31 cellular contexts compared by ENCODE assay signal in the genomic region with DNA sequence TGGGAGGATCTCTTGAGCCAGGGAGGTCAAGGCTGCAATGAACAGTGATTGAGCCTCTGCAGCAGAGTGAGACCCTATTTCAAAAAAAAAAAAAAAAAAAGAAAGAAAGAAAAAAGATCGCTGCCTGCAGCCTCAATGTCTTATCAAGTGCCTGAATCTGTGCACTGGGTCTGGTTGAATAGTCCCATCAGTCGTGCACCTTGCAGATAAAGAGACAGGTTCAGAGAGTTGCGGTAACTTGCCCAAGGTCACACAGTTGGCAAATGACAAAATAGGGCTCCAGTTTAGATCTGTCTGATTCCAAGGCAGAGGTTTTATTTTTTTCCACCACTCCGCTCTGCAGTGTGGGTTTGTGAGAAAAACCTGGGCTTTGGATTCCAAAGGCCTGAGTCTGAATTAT. TPM values are rescaled to one million over a fixed set of nuclear protein-coding genes. Genes with fewer than 3 reads are reported as not detected.
"Had no signal": no experiment of that assay in that cellular context is flagged by ENCODE, and none has a peak within 500 bp of the region (broad histone marks: within the 10 kb centered on the region; RNA-seq: fewer than 3 reads in every experiment).

No MANE protein-coding gene starts in this region.

- H3K36me3 ChIP-seq: ascending aorta, brain microvascular endothelial cell, esophagus muscularis mucosa, gastrocnemius medialis had no signal

- H3K27me3 ChIP-seq: ascending aorta, brain microvascular endothelial cell, foreskin keratinocyte, gastrocnemius medialis had no signal

- H3K27me3 Mint-ChIP-seq: activated CD4-positive, alpha-beta T cell treated with anti-CD3 and anti-CD28 coated beads for 36 hours; activated CD4-positive, alpha-beta T cell treated with anti-CD3 and anti-CD28 coated beads, Interleukin-2, amount 10 ng/mL, durations not matched to agents 7 days and 5 days; T-helper 17 cell had no signal

- H3K36me3 Mint-ChIP-seq: activated naive CD4-positive, alpha-beta T cell treated with anti-CD3 and anti-CD28 coated beads, Interleukin-2, amount 10 ng/mL, durations not matched to agents 7 days and 5 days; activated naive CD4-positive, alpha-beta T cell treated with anti-CD3 and anti-CD28 coated beads, Interleukin-2, amount 50 U/mL, for 72 hours; activated naive CD8-positive, alpha-beta T cell treated with anti-CD3 and anti-CD28 coated beads, Interleukin-2, amount 10 ng/mL, durations not matched to agents 7 days and 5 days had no signal

- H3K4me3 Mint-ChIP-seq: activated CD4-positive, alpha-beta memory T cell treated with anti-CD3 and anti-CD28 coated beads, Interleukin-2, amount 10 ng/mL, durations not matched to agents 7 days and 5 days; activated CD4-positive, alpha-beta T cell treated with anti-CD3 and anti-CD28 coated beads for 36 hours; activated CD4-positive, alpha-beta T cell treated with anti-CD3 and anti-CD28 coated beads, Interleukin-2, amount 10 ng/mL, durations not matched to agents 7 days and 5 days; activated naive CD4-positive, alpha-beta T cell treated with anti-CD3 and anti-CD28 coated beads, Interleukin-2, amount 10 ng/mL, durations not matched to agents 7 days and 5 days; activated naive CD8-positive, alpha-beta T cell treated with anti-CD3 and anti-CD28 coated beads, Interleukin-2, amount 10 ng/mL, durations not matched to agents 7 days and 5 days; activated T-cell treated with anti-CD3 and anti-CD28 coated beads, Interleukin-2, amount 50 U/mL, for 24 hours; activated T-cell treated with anti-CD3 and anti-CD28 coated beads, Interleukin-2, amount 50 U/mL, for 72 hours; effector memory CD8-positive, alpha-beta T cell; T-helper 17 cell; T-helper 2 cell treated with Interferon-gamma antibody and Interleukin-4, amounts not matched to agents 5 μg/mL and 100 μg/mL, for 36 hours had no signal

- H3K9me3 Mint-ChIP-seq: activated CD4-positive, alpha-beta memory T cell treated with anti-CD3 and anti-CD28 coated beads, Interleukin-2, amount 10 ng/mL, durations not matched to agents 7 days and 5 days; activated CD4-positive, alpha-beta T cell treated with anti-CD3 and anti-CD28 coated beads, Interleukin-2, amount 10 ng/mL, durations not matched to agents 7 days and 5 days; activated naive CD4-positive, alpha-beta T cell treated with anti-CD3 and anti-CD28 coated beads, Interleukin-2, amount 10 ng/mL, durations not matched to agents 7 days and 5 days; activated naive CD4-positive, alpha-beta T cell treated with anti-CD3 and anti-CD28 coated beads, Interleukin-2, amount 50 U/mL, for 72 hours; activated naive CD8-positive, alpha-beta T cell treated with anti-CD3 and anti-CD28 coated beads, Interleukin-2, amount 10 ng/mL, durations not matched to agents 7 days and 5 days; activated T-cell treated with anti-CD3 and anti-CD28 coated beads, Interleukin-2, amount 50 U/mL, for 24 hours; activated T-cell treated with anti-CD3 and anti-CD28 coated beads, Interleukin-2, amount 50 U/mL, for 72 hours; effector memory CD8-positive, alpha-beta T cell; T-helper 2 cell treated with Interferon-gamma antibody and Interleukin-4, amounts not matched to agents 5 μg/mL and 100 μg/mL, for 36 hours had no signal

- H3K4me3 ChIP-seq: ascending aorta, esophagus muscularis mucosa, gastrocnemius medialis had no signal

- DNase-seq: activated CD4-positive, alpha-beta memory T cell treated with anti-CD3 and anti-CD28 coated beads, Interleukin-2, amount 10 ng/mL, durations not matched to agents 7 days and 5 days; activated CD4-positive, alpha-beta T cell treated with anti-CD3 and anti-CD28 coated beads for 36 hours; activated CD4-positive, alpha-beta T cell treated with anti-CD3 and anti-CD28 coated beads, Interleukin-2, amount 10 ng/mL, durations not matched to agents 7 days and 5 days; activated CD4-positive, alpha-beta T cell treated with anti-CD3 and anti-CD28 coated beads, Interleukin-2, amount 50 U/mL, for 4 hours; activated CD4-positive, CD25-positive, alpha-beta regulatory T cell; activated CD4-positive, CD25-positive, alpha-beta regulatory T cell treated with anti-CD3 and anti-CD28 coated beads, Interleukin-2, amount 50 U/mL, for 72 hours; activated CD8-positive, alpha-beta memory T cell treated with anti-CD3 and anti-CD28 coated beads, Interleukin-2, amount 50 U/mL, for 48 hours; activated gamma-delta T cell; activated naive CD4-positive, alpha-beta T cell; activated naive CD4-positive, alpha-beta T cell treated with anti-CD3 and anti-CD28 coated beads, Interleukin-2, amount 10 ng/mL, durations not matched to agents 7 days and 5 days; activated naive CD8-positive, alpha-beta T cell treated with anti-CD3 and anti-CD28 coated beads, Interleukin-2, amount 10 ng/mL, durations not matched to agents 7 days and 5 days; activated T-cell treated with anti-CD3 and anti-CD28 coated beads for 4 hours; activated T-cell treated with anti-CD3 and anti-CD28 coated beads, Interleukin-2, amount 50 U/mL, for 24 hours; activated T-cell treated with anti-CD3 and anti-CD28 coated beads, Interleukin-2, amount 50 U/mL, for 72 hours; brain microvascular endothelial cell; cortex of kidney; dermis blood vessel endothelial cell; effector CD4-positive, alpha-beta T cell; effector memory CD8-positive, alpha-beta T cell; foreskin keratinocyte; gastrocnemius medialis; glutamatergic neuron; T-helper 1 cell; T-helper 17 cell; T1000 had no signal

- H3K27ac ChIP-seq: ascending aorta, brain microvascular endothelial cell, esophagus muscularis mucosa, foreskin keratinocyte, gastrocnemius medialis had no signal

- H3K4me1 ChIP-seq: foreskin keratinocyte had no signal

- H3K27ac Mint-ChIP-seq: activated CD4-positive, alpha-beta memory T cell treated with anti-CD3 and anti-CD28 coated beads, Interleukin-2, amount 10 ng/mL, durations not matched to agents 7 days and 5 days; activated CD4-positive, alpha-beta T cell treated with anti-CD3 and anti-CD28 coated beads for 36 hours; activated CD4-positive, alpha-beta T cell treated with anti-CD3 and anti-CD28 coated beads, Interleukin-2, amount 10 ng/mL, durations not matched to agents 7 days and 5 days; activated naive CD4-positive, alpha-beta T cell treated with anti-CD3 and anti-CD28 coated beads, Interleukin-2, amount 10 ng/mL, durations not matched to agents 7 days and 5 days; activated naive CD4-positive, alpha-beta T cell treated with anti-CD3 and anti-CD28 coated beads, Interleukin-2, amount 50 U/mL, for 72 hours; activated naive CD8-positive, alpha-beta T cell treated with anti-CD3 and anti-CD28 coated beads, Interleukin-2, amount 10 ng/mL, durations not matched to agents 7 days and 5 days; activated T-cell treated with anti-CD3 and anti-CD28 coated beads, Interleukin-2, amount 50 U/mL, for 24 hours; activated T-cell treated with anti-CD3 and anti-CD28 coated beads, Interleukin-2, amount 50 U/mL, for 72 hours; effector memory CD8-positive, alpha-beta T cell; T-helper 17 cell; T-helper 2 cell treated with Interferon-gamma antibody and Interleukin-4, amounts not matched to agents 5 μg/mL and 100 μg/mL, for 36 hours had no signal

- ATAC-seq: activated CD4-positive, alpha-beta T cell treated with anti-CD3 and anti-CD28 coated beads for 36 hours; activated naive CD4-positive, alpha-beta T cell treated with anti-CD3 and anti-CD28 coated beads, Interleukin-2, amount 50 U/mL, for 72 hours; activated T-cell treated with anti-CD3 and anti-CD28 coated beads, Interleukin-2, amount 50 U/mL, for 72 hours; effector memory CD8-positive, alpha-beta T cell; foreskin keratinocyte; gastrocnemius medialis; T-helper 17 cell had no signal

- H3K9me3 ChIP-seq: ascending aorta, esophagus muscularis mucosa, gastrocnemius medialis had no signal

RNA-seq across cellular contexts. Expression of gene PLA2G1B, which starts 0.6 kb away (rescaled TPM):
- total RNA-seq: activated CD4-positive, alpha-beta memory T cell treated with anti-CD3 and anti-CD28 coated beads, Interleukin-2, amount 10 ng/mL, durations not matched to agents 7 days and 5 days; activated CD4-positive, alpha-beta T cell treated with anti-CD3 and anti-CD28 coated beads, Interleukin-2, amount 10 ng/mL, durations not matched to agents 7 days and 5 days; activated naive CD4-positive, alpha-beta T cell treated with anti-CD3 and anti-CD28 coated beads, Interleukin-2, amount 50 U/mL, for 72 hours; activated naive CD8-positive, alpha-beta T cell treated with anti-CD3 and anti-CD28 coated beads, Interleukin-2, amount 10 ng/mL, durations not matched to agents 7 days and 5 days; activated T-cell treated with anti-CD3 and anti-CD28 coated beads, Interleukin-2, amount 50 U/mL, for 72 hours; ascending aorta; bronchial epithelial cell; cardiac septum; dermis blood vessel endothelial cell; esophagus muscularis mucosa; foreskin keratinocyte; gastrocnemius medialis; T-helper 17 cell had no signal
- polyA plus RNA-seq: foreskin keratinocyte had no signal

RNA-seq across cellular contexts. Expression of gene SIRT4, which starts 26.1 kb away (rescaled TPM):
- total RNA-seq: ascending aorta had no signal

RNA-seq across cellular contexts. Expression of gene RNU4-1, which starts 35.2 kb away (rescaled TPM):
- total RNA-seq: ascending aorta had no signal
- polyA plus RNA-seq: foreskin keratinocyte had no signal

RNA-seq across cellular contexts. Expression of gene RNU4-2, which starts 36.5 kb away (rescaled TPM):
- total RNA-seq: ascending aorta had no signal
- polyA plus RNA-seq: foreskin keratinocyte had no signal

RNA-seq across cellular contexts. Expression of gene MSI1, which starts 40.7 kb away (rescaled TPM):
- total RNA-seq: activated CD4-positive, alpha-beta memory T cell treated with anti-CD3 and anti-CD28 coated beads, Interleukin-2, amount 10 ng/mL, durations not matched to agents 7 days and 5 days; activated CD4-positive, alpha-beta T cell treated with anti-CD3 and anti-CD28 coated beads, Interleukin-2, amount 10 ng/mL, durations not matched to agents 7 days and 5 days; activated naive CD8-positive, alpha-beta T cell treated with anti-CD3 and anti-CD28 coated beads, Interleukin-2, amount 10 ng/mL, durations not matched to agents 7 days and 5 days; bronchial epithelial cell; dermis blood vessel endothelial cell; foreskin keratinocyte; T-helper 17 cell had no signal
- polyA plus RNA-seq: foreskin keratinocyte had no signal
